ENCODE assay signal across 10 cellular contexts in the genomic region with DNA sequence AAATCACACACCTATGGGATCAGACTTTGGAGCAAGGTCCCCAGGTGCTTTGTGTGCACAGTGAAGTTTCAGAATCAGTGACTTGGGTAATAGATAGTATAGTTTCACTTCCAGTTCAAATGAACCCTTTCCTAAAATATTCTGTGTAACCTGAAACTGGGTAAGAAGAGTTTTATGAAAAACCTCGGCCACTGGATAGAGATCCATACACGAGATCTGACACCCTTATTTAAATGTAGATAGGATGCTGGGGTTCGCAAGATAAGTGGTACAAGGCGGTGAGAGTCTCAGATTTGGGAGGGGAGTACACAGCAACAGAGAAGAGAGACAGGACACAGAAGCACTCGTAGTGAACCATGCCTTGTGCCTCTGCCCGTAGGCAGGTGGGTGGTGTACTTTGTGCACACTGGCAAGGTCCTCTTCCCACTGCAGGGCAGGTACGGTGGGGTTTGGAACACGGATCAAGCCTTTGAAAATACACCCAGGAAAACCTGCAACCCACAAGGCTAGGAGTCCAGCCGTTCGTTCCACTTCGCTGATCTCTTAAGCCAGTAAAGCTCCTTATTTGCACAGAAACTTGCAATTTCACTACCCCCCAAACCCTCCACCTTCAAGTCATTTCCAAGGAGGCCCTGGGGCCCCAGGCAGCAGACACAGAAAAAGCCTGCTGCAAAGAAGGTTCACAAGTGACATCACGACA.
DNase-seq lines count a peak whose midpoint lies in the region; ATAC-seq and TF ChIP-seq lines count a peak whose summit lies in the region.
"Had no signal": no experiment of that assay in that cellular context is flagged by ENCODE, and none has a peak within 500 bp of the region (broad histone marks: within the 10 kb centered on the region; RNA-seq: fewer than 3 reads in every experiment).

No MANE protein-coding gene starts in this region.

- H3K4me3 Mint-ChIP-seq in memory B cell (peak overlapping the region; percentile 95), immature natural killer cell (no peak overlapping the region)
- H3K4me3 Mint-ChIP-seq: activated CD8-positive, alpha-beta T cell treated with anti-CD3 and anti-CD28 coated beads for 36 hours had no signal

- no peaks in the 10 kb centered on the region for H3K36me3 ChIP-seq in testis (ENCODE audit: low read depth, missing control alignments)

- no peaks in the 10 kb centered on the region for H3K9me3 ChIP-seq in testis

- ATAC-seq in GM18867 (IDR thresholded peaks at IDR 0.05; ENCODE audit: unreplicated experiment) (peak; percentile 81), GM21526 (IDR thresholded peaks at IDR 0.05; ENCODE audit: low FRiP score, unreplicated experiment) (peak; percentile 85), HG03196 (IDR thresholded peaks at IDR 0.05; ENCODE audit: unreplicated experiment) (peak; percentile 79), memory B cell (ENCODE audit: low read depth) (peak; percentile 80)
- ATAC-seq: activated CD8-positive, alpha-beta T cell treated with anti-CD3 and anti-CD28 coated beads for 36 hours had no signal

- 77 to 79% methylated on average over 12 of the region's 12 CpGs for WGBS in testis, 2 donors

- no peak overlapping the region for H3K4me3 ChIP-seq in testis

- no peak overlapping the region for H3K27ac ChIP-seq in testis

- intact Hi-C loops in testis (cut with DNase I; ENCODE audit: low total_unique reads) = no loop called here

- TF ChIP-seq POLR2A in testis (IDR thresholded peaks at IDR 0.05) = no peak

- H3K27me3 ChIP-seq in testis = no peaks in the 10 kb centered on the region

- no peaks in the 10 kb centered on the region for H3K27me3 Mint-ChIP-seq in memory B cell
- peaks cover 4 to 5% (median 5%) of the 10 kb centered on the region in 3 donors for H3K27me3 Mint-ChIP-seq in immature natural killer cell (ENCODE audit: low read depth in 3 of 3)
- H3K27me3 Mint-ChIP-seq: activated CD8-positive, alpha-beta T cell treated with anti-CD3 and anti-CD28 coated beads for 36 hours had no signal

- H3K36me3 Mint-ChIP-seq in memory B cell = no peaks in the 10 kb centered on the region
- no peaks in the 10 kb centered on the region for H3K36me3 Mint-ChIP-seq in immature natural killer cell

- no peaks in the 10 kb centered on the region for H3K9me3 Mint-ChIP-seq in memory B cell
- no peaks in the 10 kb centered on the region for H3K9me3 Mint-ChIP-seq in immature natural killer cell
- H3K9me3 Mint-ChIP-seq: activated CD8-positive, alpha-beta T cell treated with anti-CD3 and anti-CD28 coated beads for 36 hours had no signal

- no peak for DNase-seq in memory B cell (ENCODE audit: low spot score in 2 of 2)
- DNase-seq in anterior cingulate cortex (lab: John Stamatoyannopoulos, UW) = no peak
- DNase-seq in testis = no peak
- no peak for DNase-seq in immature natural killer cell
- no peak for DNase-seq in hypothalamus (lab: John Stamatoyannopoulos, UW)
- DNase-seq: activated CD8-positive, alpha-beta T cell treated with anti-CD3 and anti-CD28 coated beads for 36 hours; cortex of kidney had no signal

- H3K27ac Mint-ChIP-seq in memory B cell = peak overlapping the region; percentile 79
- no peak overlapping the region for H3K27ac Mint-ChIP-seq in immature natural killer cell
- H3K27ac Mint-ChIP-seq: activated CD8-positive, alpha-beta T cell treated with anti-CD3 and anti-CD28 coated beads for 36 hours had no signal

- H3K4me1 ChIP-seq in testis = no peaks in the 10 kb centered on the region

- TF ChIP-seq CTCF in testis (IDR thresholded peaks at IDR 0.05) = no peak

- H3K4me1 Mint-ChIP-seq in memory B cell = peaks cover 16% of the 10 kb centered on the region
- H3K4me1 Mint-ChIP-seq in immature natural killer cell = no peaks in the 10 kb centered on the region
